ENCODE assay signal across 9 cellular contexts in the genomic region with DNA sequence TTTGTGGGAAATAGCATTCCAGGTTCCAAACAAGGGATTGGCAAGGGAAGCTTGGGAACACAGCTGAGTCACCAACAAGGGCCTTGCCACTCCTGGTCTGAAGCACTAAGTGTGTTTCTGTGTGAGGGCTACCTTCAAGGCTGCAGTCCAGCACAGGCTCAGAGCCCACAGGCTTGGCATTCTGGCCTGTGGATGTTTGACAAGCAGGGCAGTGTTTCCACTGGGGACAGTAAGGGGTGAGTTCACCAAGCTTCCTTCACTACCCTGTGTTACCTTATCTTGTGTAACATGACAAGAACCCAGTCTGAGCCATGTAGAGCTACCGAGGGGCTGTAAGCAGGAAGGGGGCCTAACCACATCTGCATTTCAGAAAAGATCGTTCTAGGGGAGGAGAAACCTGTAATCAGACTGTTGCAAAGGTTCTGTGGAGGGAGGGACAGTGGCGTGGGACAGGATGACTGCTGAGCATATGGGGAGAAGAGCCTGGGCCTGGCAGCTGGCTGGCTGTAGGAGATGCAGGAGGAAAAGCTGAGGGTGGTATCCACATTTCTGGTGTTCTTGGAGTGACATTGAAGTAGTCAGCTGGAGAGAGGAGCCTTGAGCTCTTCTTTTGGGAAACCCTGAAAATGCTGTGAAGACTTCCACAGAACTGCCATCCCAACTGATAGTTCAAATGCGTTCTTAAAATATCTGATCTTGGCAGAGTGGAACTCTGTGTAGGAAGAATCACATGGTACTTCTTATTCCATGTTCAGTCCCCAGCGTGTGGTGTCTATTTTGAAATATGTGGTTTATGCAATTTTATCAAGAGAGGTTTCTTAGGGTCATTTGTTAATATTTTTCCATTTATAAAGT.
DNase-seq lines count a peak whose midpoint lies in the region; ATAC-seq, FAIRE-seq and TF ChIP-seq lines count a peak whose summit lies in the region.
"Had no signal": no experiment of that assay in that cellular context is flagged by ENCODE, and none has a peak within 500 bp of the region (broad histone marks: within the 10 kb centered on the region; RNA-seq: fewer than 3 reads in every experiment).

No MANE protein-coding gene starts in this region.

- TF ChIP-seq CTCF in HCT116 (IDR thresholded peaks at IDR 0.05 in 2 of 3, conservative IDR thresholded peaks at IDR 0.05 in 1 of 3; ENCODE audit: borderline replicate concordance in 1 of 3, insufficient read depth in 1 of 3, low read depth in 2 of 3, low read length in 2 of 3) (no peak), astrocyte (IDR thresholded peaks at IDR 0.05; ENCODE audit: insufficient read depth, low read depth, low read length) (no peak), GM10266 (IDR thresholded peaks at IDR 0.05; ENCODE audit: control insufficient read depth, insufficient read depth, low read depth, missing control alignments) (no peak)

- H3K4me2 ChIP-seq in HCT116 (ENCODE audit: low read length) (no peak overlapping the region; the same call in 1 of the 2 replicates), astrocyte (ENCODE audit: low read length) (peak overlapping the region; percentile 28), skeletal muscle satellite cell (ENCODE audit: low read length) (no peak overlapping the region)

- H3K4me3 ChIP-seq in HCT116 (replicated peaks in 1 of 2; ENCODE audit: low read depth in 1 of 2, low read length in 2 of 2) (no peak overlapping the region), astrocyte (ENCODE audit: insufficient read depth, low read depth, low read length) (no peak overlapping the region), skeletal muscle satellite cell (ENCODE audit: low read length) (no peak overlapping the region)
- no peak overlapping the region for H3K4me3 ChIP-seq in effector memory CD4-positive, alpha-beta T cell (ENCODE audit: insufficient read depth, low read depth, low read length, poor library complexity, severe bottlenecking)

- POLR2A ChIA-PET in HCT116 (lab: Charles Lee): no interaction called here

- no peak overlapping the region for H3K4me3 Mint-ChIP-seq in astrocyte (ENCODE audit: unreplicated experiment)

- no peak overlapping the region for H3K27ac ChIP-seq in HCT116 (ENCODE audit: low read depth, low read length)
- H3K27ac ChIP-seq in astrocyte (ENCODE audit: low read depth, low read length): no peak overlapping the region
- no peak overlapping the region for H3K27ac ChIP-seq in effector memory CD4-positive, alpha-beta T cell (ENCODE audit: insufficient read depth, low read length, poor library complexity, severe bottlenecking)

- H3K36me3 ChIP-seq in HCT116 (ENCODE audit: control insufficient read depth in 1 of 2, insufficient read depth in 2 of 2, low read length in 2 of 2) (no peaks in the 10 kb centered on the region), astrocyte (ENCODE audit: insufficient read depth, low read length) (no peaks in the 10 kb centered on the region), skeletal muscle satellite cell (ENCODE audit: insufficient read depth, low read length) (no peaks in the 10 kb centered on the region)
- H3K36me3 ChIP-seq in effector memory CD4-positive, alpha-beta T cell (ENCODE audit: control insufficient read depth, insufficient read depth, low read length): no peaks in the 10 kb centered on the region

- peaks cover 2% of the 10 kb centered on the region for H3K36me3 Mint-ChIP-seq in astrocyte (ENCODE audit: low read depth, unreplicated experiment)

- ATAC-seq in HCT116: peak; percentile 47; the same call in 1 of the 2 replicates

- TF ChIP-seq POLR2A in HCT116 (IDR thresholded peaks at IDR 0.05; ENCODE audit: borderline replicate concordance, extremely low read depth, insufficient read depth, insufficient read length): no peak

- peaks cover 60% of the 10 kb centered on the region for H3K4me1 Mint-ChIP-seq in astrocyte (ENCODE audit: low read depth, unreplicated experiment)

- no peaks in the 10 kb centered on the region for H4K20me1 ChIP-seq in HCT116 (ENCODE audit: insufficient read depth)
- H4K20me1 ChIP-seq in astrocyte (ENCODE audit: insufficient read depth, low read length): peaks cover 56% of the 10 kb centered on the region

- no peak for DNase-seq in HCT116 (ENCODE audit: low read depth, low spot score)
- DNase-seq in astrocyte (ENCODE audit: low read depth): peak; percentile 52
- DNase-seq in hippocampal formation (lab: John Stamatoyannopoulos, UW): peak; percentile 39 to 47
- DNase-seq in GM10266 (ENCODE audit: extremely low spot score): no peak
- DNase-seq in stimulated activated CD8-positive, alpha-beta memory T cell treated with anti-CD3 and anti-CD28 coated beads, Interleukin-4, amount 100 ng/mL, for 48 hours: no peak
- DNase-seq in effector memory CD4-positive, alpha-beta T cell: no peak
- DNase-seq in NCI-H1436 treated with DMSO at 0.1 percent for 48 hours (lab: John Stamatoyannopoulos, UW): no peak

- no peaks in the 10 kb centered on the region for H3K27me3 Mint-ChIP-seq in astrocyte (ENCODE audit: low read depth, unreplicated experiment)

- peaks cover 0 to 9% of the 10 kb centered on the region in 2 experiments; a peak in 2 of 4 replicates for H3K4me1 ChIP-seq in HCT116 (ENCODE audit: control insufficient read depth in 1 of 2, insufficient read depth in 2 of 2, low read length in 2 of 2)
- peaks cover 10% of the 10 kb centered on the region for H3K4me1 ChIP-seq in astrocyte (ENCODE audit: insufficient read depth, low read length)
- H3K4me1 ChIP-seq in skeletal muscle satellite cell (ENCODE audit: control insufficient read depth, insufficient read depth, low read length): peaks cover 27% of the 10 kb centered on the region
- H3K4me1 ChIP-seq in effector memory CD4-positive, alpha-beta T cell (ENCODE audit: control insufficient read depth, insufficient read depth, low read length, poor library complexity, severe bottlenecking): no peaks in the 10 kb centered on the region

- no TSS peak for BruUV-seq in HCT116 (replicated peaks; lab: Mats Ljungman, UMichigan)

- peak; percentile 17 for FAIRE-seq in astrocyte (lab: Jason Lieb, UNC)
- FAIRE-seq: endometrium had no signal

- H3K27ac Mint-ChIP-seq in astrocyte (ENCODE audit: unreplicated experiment): no peak overlapping the region

- H3K9ac ChIP-seq in HCT116 (ENCODE audit: low read length) (no peak overlapping the region), astrocyte (ENCODE audit: low read length) (no peak overlapping the region), skeletal muscle satellite cell (ENCODE audit: low read depth, low read length) (peak overlapping the region; percentile 26)

- no peaks in the 10 kb centered on the region for H3K9me3 Mint-ChIP-seq in astrocyte (ENCODE audit: unreplicated experiment)

- H2AFZ ChIP-seq in HCT116 (ENCODE audit: low read depth, low read length, poor library complexity, severe bottlenecking) (no peak overlapping the region), astrocyte (ENCODE audit: low read depth, low read length) (no peak overlapping the region)

- H3K9me3 ChIP-seq in HCT116 (ENCODE audit: control insufficient read depth in 1 of 2, insufficient read depth in 1 of 2, low read depth in 1 of 2, low read length in 2 of 2) (no peaks in the 10 kb centered on the region), astrocyte (ENCODE audit: insufficient read depth, low read depth, low read length) (no peaks in the 10 kb centered on the region), skeletal muscle satellite cell (replicated peaks; ENCODE audit: low read length) (no peaks in the 10 kb centered on the region)
- no peaks in the 10 kb centered on the region for H3K9me3 ChIP-seq in effector memory CD4-positive, alpha-beta T cell (ENCODE audit: control insufficient read depth, low read length)

- no peak for TF ChIP-seq RAD21 in HCT116 (IDR thresholded peaks at IDR 0.05; ENCODE audit: low read depth)

- RAD21 ChIA-PET in HCT116 (lab: Charles Lee; ENCODE audit: low non-redundant PET in 1 of 2, low total read pairs in 2 of 2, uncharacterized antibody in 2 of 2, unreplicated experiment in 2 of 2): no interaction called here

- CTCF ChIA-PET in HCT116 (lab: Charles Lee): interaction anchor here (0.7 kb wide), 1 partner anchor 965 kb away, joined by 5 read pairs; no protein-coding TSS in a partner anchor

- intact Hi-C loops in HCT116 (cut with micrococcal nuclease): no loop called here

- no peaks in the 10 kb centered on the region for H3K27me3 ChIP-seq in HCT116 (ENCODE audit: insufficient read depth, low read length)
- H3K27me3 ChIP-seq in astrocyte (ENCODE audit: insufficient read depth, low read length): no peaks in the 10 kb centered on the region
- no peaks in the 10 kb centered on the region for H3K27me3 ChIP-seq in skeletal muscle satellite cell (ENCODE audit: control insufficient read depth, insufficient read depth, low read length)
- no peaks in the 10 kb centered on the region for H3K27me3 ChIP-seq in effector memory CD4-positive, alpha-beta T cell (replicated peaks; ENCODE audit: control insufficient read depth, insufficient read depth, low read length, poor library complexity, severe bottlenecking)

- no peaks in the 10 kb centered on the region for H3K9me2 ChIP-seq in HCT116 (ENCODE audit: insufficient read depth)

- H3K79me2 ChIP-seq in HCT116 (ENCODE audit: insufficient read depth, low read length): peaks cover 2% of the 10 kb centered on the region; the same call in 1 of the 2 replicates
- H3K79me2 ChIP-seq in astrocyte (ENCODE audit: insufficient read depth, low read length): peaks cover 3% of the 10 kb centered on the region

TF ChIP-seq in HCT116, 20 proteins besides CTCF, POLR2A, EP300 and RAD21:
- TF ChIP-seq FOSL1 (IDR thresholded peaks at IDR 0.05; ENCODE audit: low read depth) (no peak), JUND (IDR thresholded peaks at IDR 0.05) (no peak), YY1 (IDR thresholded peaks at IDR 0.05; ENCODE audit: extremely low read depth, insufficient replicate concordance, low read depth, low read length) (no peak), ELF1 (IDR thresholded peaks at IDR 0.05; ENCODE audit: borderline replicate concordance, low read depth) (no peak), SIN3A (IDR thresholded peaks at IDR 0.05; ENCODE audit: low read depth) (no peak), SP1 (IDR thresholded peaks at IDR 0.05; ENCODE audit: low read depth) (no peak), SRF (IDR thresholded peaks at IDR 0.05; ENCODE audit: low read depth) (no peak), EZH2 (IDR thresholded peaks at IDR 0.05) (no peak)

Comparison
In these comparisons a context has a peak if more than half of its experiments do, and no peak if none do; other contexts are left out.
1. DNase-seq: peak in astrocyte (single experiment) and hippocampal formation (2 of 2); none in HCT116 (single experiment), GM10266 (single experiment), stimulated activated CD8-positive, alpha-beta memory T cell treated with anti-CD3 and anti-CD28 coated beads, Interleukin-4, amount 100 ng/mL, for 48 hours (single experiment), effector memory CD4-positive, alpha-beta T cell (0 of 3) and NCI-H1436 treated with DMSO at 0.1 percent for 48 hours (single experiment).